16 cellular contexts compared by ENCODE assay signal in genomic region chr10:67487199-67487598, GRCh38.
A peak's percentile ranks its signal among the peaks of the same experiment; 100 is the strongest.
DNase-seq lines count a peak whose midpoint lies in the region; ATAC-seq and TF ChIP-seq lines count a peak whose summit lies in the region.
"Had no signal": no experiment of that assay in that cellular context is flagged by ENCODE, and none has a peak within 500 bp of the region (broad histone marks: within the 10 kb centered on the region; RNA-seq: fewer than 3 reads in every experiment).

No MANE protein-coding gene starts in this region.

- H3K27ac Mint-ChIP-seq in mesothelial cell of epicardium = peak overlapping the region; percentile 11
- H3K27ac Mint-ChIP-seq: B cell had no signal

- no peak overlapping the region for H3K4me3 ChIP-seq in MG63
- H3K4me3 ChIP-seq: PC-9 had no signal

- H3K9me3 Mint-ChIP-seq in mesothelial cell of epicardium = peaks cover 13% of the 10 kb centered on the region

- DNase-seq in DMS53 (lab: John Stamatoyannopoulos, UW) (peak; percentile 32), DMS53 treated with DMSO at 0.1 percent for 48 hours (lab: John Stamatoyannopoulos, UW; ENCODE audit: unreplicated experiment) (no peak), MG63 (peak; percentile 45), mesothelial cell of epicardium (ENCODE audit: low spot score in 2 of 2, unreplicated experiment in 2 of 2) (no peak), T1000 (lab: John Stamatoyannopoulos, UW) (no peak), mucosa of gallbladder (ENCODE audit: low spot score) (no peak), NCI-H2107 treated with DMSO at 0.1 percent for 48 hours (lab: John Stamatoyannopoulos, UW; ENCODE audit: unreplicated experiment) (no peak)
- DNase-seq: IMR-90, NCI-H1048, NCI-H1436, NCI-H1930, NCI-H345, NCI-H524 treated with DMSO at 0.1 percent for 48 hours, PC-9 had no signal

- ATAC-seq in GM18858 (IDR thresholded peaks at IDR 0.05; ENCODE audit: unreplicated experiment) = peak; percentile 50

- no peaks in the 10 kb centered on the region for H3K36me3 Mint-ChIP-seq in mesothelial cell of epicardium

- H3K9me3 ChIP-seq in MG63 = no peaks in the 10 kb centered on the region

- H3K4me1 Mint-ChIP-seq in mesothelial cell of epicardium = peaks cover 30% of the 10 kb centered on the region
- H3K4me1 Mint-ChIP-seq: B cell had no signal

- no peak for TF ChIP-seq CTCF in mesothelial cell of epicardium (IDR thresholded peaks at IDR 0.05; ENCODE audit: unreplicated experiment)

- H3K4me3 Mint-ChIP-seq in mesothelial cell of epicardium = no peak overlapping the region
- H3K4me3 Mint-ChIP-seq: B cell had no signal

- no peaks in the 10 kb centered on the region for H3K36me3 ChIP-seq in MG63

- H3K27me3 Mint-ChIP-seq in mesothelial cell of epicardium (ENCODE audit: low read depth) = no peaks in the 10 kb centered on the region

- H3K27me3 ChIP-seq in MG63 = no peaks in the 10 kb centered on the region

Comparison
In these comparisons a context has a peak if more than half of its experiments do, and no peak if none do; other contexts are left out.
1. DNase-seq: peak in DMS53 (single experiment) and MG63 (single experiment); none in DMS53 treated with DMSO at 0.1 percent for 48 hours (single experiment), mesothelial cell of epicardium (0 of 2), T1000 (single experiment), mucosa of gallbladder (single experiment) and NCI-H2107 treated with DMSO at 0.1 percent for 48 hours (single experiment).